In genomic region chr10:1054684-1055083, GRCh38 we compare ENCODE assay signal across 1 cellular context.
TF ChIP-seq lines count a peak whose summit lies in the region.

No MANE protein-coding gene starts in this region.

TF ChIP-seq in H1, 55 proteins besides CTCF, POLR2A, EP300 and RAD21 (continued from another document):
- TF ChIP-seq GABPA (IDR thresholded peaks at IDR 0.05; ENCODE audit: borderline replicate concordance, insufficient read depth, low read length) (no peak), KDM1A (IDR thresholded peaks at IDR 0.05; ENCODE audit: borderline replicate concordance, low read length) (no peak), ZNF274 (IDR thresholded peaks at IDR 0.05; ENCODE audit: borderline replicate concordance, extremely low read depth, low read length) (no peak), TCF12 (IDR thresholded peaks at IDR 0.05; ENCODE audit: low read depth, low read length) (no peak), CEBPB (IDR thresholded peaks at IDR 0.05; ENCODE audit: low read depth, low read length) (no peak), HDAC2 (IDR thresholded peaks at IDR 0.05; ENCODE audit: borderline replicate concordance in 1 of 2, low read depth in 2 of 2, low read length in 2 of 2) (no peak), ATF3 (IDR thresholded peaks at IDR 0.05; ENCODE audit: insufficient read depth, low read depth, low read length) (no peak), GTF2F1 (IDR thresholded peaks at IDR 0.05; ENCODE audit: borderline replicate concordance, low read depth, low read length) (no peak), SUZ12 (IDR thresholded peaks at IDR 0.05; ENCODE audit: low read length) (no peak), PHF8 (conservative IDR thresholded peaks at IDR 0.05; ENCODE audit: low read depth, low read length) (no peak), EZH2 (IDR thresholded peaks at IDR 0.05; ENCODE audit: low read depth, low read length, severe bottlenecking) (no peak), CBX8 (IDR thresholded peaks at IDR 0.05; ENCODE audit: borderline replicate concordance, low read depth, low read length) (no peak), CHD7 (IDR thresholded peaks at IDR 0.05; ENCODE audit: insufficient replicate concordance, low read length) (no peak), BCL11A (IDR thresholded peaks at IDR 0.05; ENCODE audit: low read depth in 2 of 2, low read length in 2 of 2) (no peak)
